1 cellular context compared by ENCODE assay signal in the genomic region with DNA sequence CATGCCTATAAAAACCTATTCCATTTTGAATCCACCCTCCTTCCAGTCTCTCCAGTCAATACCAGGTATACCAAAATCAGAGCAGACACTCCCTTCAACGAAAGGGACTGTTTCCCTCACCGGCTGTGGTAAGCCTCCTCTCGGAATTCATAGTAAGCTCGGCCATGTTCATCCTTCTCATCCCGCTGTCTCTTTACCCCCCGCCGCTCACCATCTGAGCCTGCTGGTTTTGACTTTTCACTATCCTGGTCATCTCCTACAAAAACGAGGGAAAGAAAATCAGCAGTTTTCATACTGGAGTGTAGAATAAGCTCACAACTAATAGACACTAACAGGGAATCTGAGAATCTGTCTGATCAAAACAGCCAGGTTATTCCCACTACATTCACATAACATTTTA.
TF ChIP-seq lines count a peak whose summit lies in the region.

No MANE protein-coding gene starts in this region.

TF ChIP-seq in H1, 55 proteins besides CTCF, POLR2A, EP300 and RAD21:
- TF ChIP-seq CEBPB (IDR thresholded peaks at IDR 0.05; ENCODE audit: low read depth, low read length) (no peak), KDM4A (IDR thresholded peaks at IDR 0.05; ENCODE audit: low read depth, low read length, severe bottlenecking) (no peak), BACH1 (IDR thresholded peaks at IDR 0.05; ENCODE audit: low read length) (no peak), SAP30 (IDR thresholded peaks at IDR 0.05; ENCODE audit: insufficient read depth, insufficient replicate concordance, low read length) (no peak), RNF2 (IDR thresholded peaks at IDR 0.05; ENCODE audit: borderline replicate concordance, low read depth, low read length, missing control alignments, poor library complexity, severe bottlenecking) (no peak), KDM5A (IDR thresholded peaks at IDR 0.05; ENCODE audit: low read length) (no peak)
- TF ChIP-seq, protein P1, sequence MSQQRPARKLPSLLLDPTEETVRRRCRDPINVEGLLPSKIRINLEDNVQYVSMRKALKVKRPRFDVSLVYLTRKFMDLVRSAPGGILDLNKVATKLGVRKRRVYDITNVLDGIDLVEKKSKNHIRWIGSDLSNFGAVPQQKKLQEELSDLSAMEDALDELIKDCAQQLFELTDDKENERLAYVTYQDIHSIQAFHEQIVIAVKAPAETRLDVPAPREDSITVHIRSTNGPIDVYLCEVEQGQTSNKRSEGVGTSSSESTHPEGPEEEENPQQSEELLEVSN (IDR thresholded peaks at IDR 0.05), result no peak
